In the genomic region with DNA sequence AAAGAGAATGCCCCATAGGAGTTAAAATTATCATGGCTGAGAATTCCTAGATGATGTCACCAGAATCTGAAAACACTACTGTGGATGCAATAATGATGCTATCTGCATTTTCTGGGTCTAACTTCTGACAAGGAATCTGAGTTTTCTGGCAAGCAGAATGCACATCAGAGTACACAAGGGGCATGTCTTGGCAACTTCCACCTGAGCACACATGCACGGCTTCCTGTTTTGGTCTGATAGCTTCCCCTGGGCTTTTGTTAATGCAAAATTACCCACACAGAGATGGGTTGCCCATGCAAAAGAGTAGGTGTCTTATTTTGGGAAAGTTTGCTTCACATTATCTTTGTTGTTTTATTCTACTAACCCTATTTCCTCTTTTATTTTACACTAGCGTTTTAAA, we compare ENCODE assay signal across 10 cellular contexts.
DNase-seq lines count a peak whose midpoint lies in the region; ATAC-seq lines count a peak whose summit lies in the region.
"Had no signal": no experiment of that assay in that cellular context is flagged by ENCODE, and none has a peak within 500 bp of the region (broad histone marks: within the 10 kb centered on the region; RNA-seq: fewer than 3 reads in every experiment).

No MANE protein-coding gene starts in this region.

- peak; percentile 16 for DNase-seq in activated CD8-positive, alpha-beta memory T cell treated with anti-CD3 and anti-CD28 coated beads, Interleukin-2, amount 50 U/mL, for 4 hours
- no peak for DNase-seq in activated CD8-positive, alpha-beta memory T cell treated with anti-CD3 and anti-CD28 coated beads for 24 hours
- DNase-seq in T-helper 17 cell (peak in 1 of 3 donors; percentile 4), dermis blood vessel endothelial cell (no peak), anterior cingulate cortex (lab: John Stamatoyannopoulos, UW) (no peak)
- no peak for DNase-seq in stimulated activated effector memory CD8-positive, alpha-beta T cell treated with anti-CD3 and anti-CD28 coated beads, Interleukin-12 subunit alpha, Interleukin-12 subunit beta, amount 100 ng/mL, for 72 hours (ENCODE audit: low spot score in 2 of 2)
- DNase-seq in stimulated activated CD4-positive, alpha-beta T cell treated with anti-CD3 and anti-CD28 coated beads, Interleukin-1b, Interleukin-23, amount 100 ng/mL, for 48 hours = no peak
- DNase-seq: PC-3 had no signal

- no peaks in the 10 kb centered on the region for H3K36me3 Mint-ChIP-seq in T-helper 17 cell (ENCODE audit: low read depth)
- no peaks in the 10 kb centered on the region for H3K36me3 Mint-ChIP-seq in stimulated activated effector memory CD8-positive, alpha-beta T cell treated with anti-CD3 and anti-CD28 coated beads, Interleukin-12 subunit alpha, Interleukin-12 subunit beta, amount 100 ng/mL, for 72 hours

- H3K27ac Mint-ChIP-seq in T-helper 17 cell = peak overlapping the region; percentile 84
- peak overlapping the region; percentile 4 for H3K27ac Mint-ChIP-seq in stimulated activated effector memory CD8-positive, alpha-beta T cell treated with anti-CD3 and anti-CD28 coated beads, Interleukin-12 subunit alpha, Interleukin-12 subunit beta, amount 100 ng/mL, for 72 hours

- H3K27me3 Mint-ChIP-seq in T-helper 17 cell = no peaks in the 10 kb centered on the region

- H3K9me3 ChIP-seq in T-helper 17 cell (ENCODE audit: control insufficient read depth, low read length, poor library complexity, severe bottlenecking) = no peaks in the 10 kb centered on the region
- H3K9me3 ChIP-seq: right atrium auricular region had no signal

- H3K4me3 Mint-ChIP-seq in T-helper 17 cell = no peak overlapping the region
- no peak overlapping the region for H3K4me3 Mint-ChIP-seq in stimulated activated effector memory CD8-positive, alpha-beta T cell treated with anti-CD3 and anti-CD28 coated beads, Interleukin-12 subunit alpha, Interleukin-12 subunit beta, amount 100 ng/mL, for 72 hours

- peaks cover 13% of the 10 kb centered on the region for H3K4me1 Mint-ChIP-seq in T-helper 17 cell
- H3K4me1 Mint-ChIP-seq in stimulated activated effector memory CD8-positive, alpha-beta T cell treated with anti-CD3 and anti-CD28 coated beads, Interleukin-12 subunit alpha, Interleukin-12 subunit beta, amount 100 ng/mL, for 72 hours = peaks cover 20% of the 10 kb centered on the region

- ATAC-seq in HG02885 (IDR thresholded peaks at IDR 0.05; ENCODE audit: poor library complexity, unreplicated experiment) = peak; percentile 81
- ATAC-seq in T-helper 17 cell = peak; percentile 93
- ATAC-seq in stimulated activated effector memory CD8-positive, alpha-beta T cell treated with anti-CD3 and anti-CD28 coated beads, Interleukin-12 subunit alpha, Interleukin-12 subunit beta, amount 100 ng/mL, for 72 hours = no peak
- ATAC-seq: PC-3 had no signal

- no peaks in the 10 kb centered on the region for H3K9me3 Mint-ChIP-seq in stimulated activated effector memory CD8-positive, alpha-beta T cell treated with anti-CD3 and anti-CD28 coated beads, Interleukin-12 subunit alpha, Interleukin-12 subunit beta, amount 100 ng/mL, for 72 hours
